ENCODE assay signal across 10 cellular contexts in genomic region chr17:7839890-7840260, GRCh38. TPM values are rescaled to one million over a fixed set of nuclear protein-coding genes. Genes with fewer than 3 reads are reported as not detected.
DNase-seq lines count a peak whose midpoint lies in the region; ATAC-seq and TF ChIP-seq lines count a peak whose summit lies in the region.
"Had no signal": no experiment of that assay in that cellular context is flagged by ENCODE, and none has a peak within 500 bp of the region (broad histone marks: within the 10 kb centered on the region; RNA-seq: fewer than 3 reads in every experiment).

No MANE protein-coding gene starts in this region.

- H3K36me3 ChIP-seq in duodenal mucosa (ENCODE audit: control insufficient read depth in 1 of 2, insufficient read depth in 2 of 2, low read length in 2 of 2) (peaks cover 0 to 6% of the 10 kb centered on the region in 2 donors), sigmoid colon (peaks cover 0 to 6% (median 3%) of the 10 kb centered on the region in 4 donors)

- intact Hi-C loops in sigmoid colon (cut with DNase I) = loop anchor here (5.0 to 10.0 kb wide), 3 partner anchors 317 to 598 kb away; partner anchors contain the start of genes GABARAP, POLR2A and SLC35G6

- no peak for TF ChIP-seq EP300 in sigmoid colon (IDR thresholded peaks at IDR 0.05)

- 31 to 63% methylated on average over 2 of the region's 2 CpGs for WGBS in sigmoid colon, 2 donors

- H3K9ac ChIP-seq in duodenal mucosa (ENCODE audit: low read depth in 1 of 2, low read length in 2 of 2) = peak overlapping the region in 1 of 2 donors; percentile 73

- TF ChIP-seq POLR2A in sigmoid colon (IDR thresholded peaks at IDR 0.05) = no peak

- H3K27ac ChIP-seq in duodenal mucosa (ENCODE audit: low read depth, low read length) (no peak overlapping the region), sigmoid colon (peak overlapping the region in 3 of 4 donors; percentile 96 to 100 (median 98))

- no peak for ATAC-seq in GM19452 (IDR thresholded peaks at IDR 0.05; ENCODE audit: unreplicated experiment)
- no peak for ATAC-seq in HG03095 (IDR thresholded peaks at IDR 0.05; ENCODE audit: unreplicated experiment)

- TF ChIP-seq CTCF in sigmoid colon (IDR thresholded peaks at IDR 0.05) = no peak

- peak; percentile 28 for DNase-seq in NCI-H2227 (lab: John Stamatoyannopoulos, UW; ENCODE audit: unreplicated experiment)
- DNase-seq in NCI-H2227 treated with DMSO at 0.1 percent for 48 hours (lab: John Stamatoyannopoulos, UW) = no peak
- DNase-seq in NCI-H69 (lab: John Stamatoyannopoulos, UW) = peak; percentile 34
- peak; percentile 63 for DNase-seq in sigmoid colon
- no peak for DNase-seq in HuH-7 (ENCODE audit: low spot score)
- DNase-seq: BE2C had no signal

- H3K4me3 ChIP-seq in duodenal mucosa (ENCODE audit: low read depth in 1 of 2, low read length in 2 of 2) (peak overlapping the region; percentile 61 to 75), sigmoid colon (no peak overlapping the region)
- H3K4me3 ChIP-seq: lung had no signal

- H3K4me1 ChIP-seq in duodenal mucosa (ENCODE audit: control insufficient read depth in 1 of 2, insufficient read depth in 2 of 2, low read length in 2 of 2) (peaks cover 46 to 53% of the 10 kb centered on the region in 2 donors), sigmoid colon (peaks cover 0 to 84% (median 59%) of the 10 kb centered on the region in 4 donors)

- H3K9me3 ChIP-seq in duodenal mucosa (ENCODE audit: control insufficient read depth in 1 of 2, low read length in 2 of 2) = no peaks in the 10 kb centered on the region
- no peaks in the 10 kb centered on the region for H3K9me3 ChIP-seq in sigmoid colon
- H3K9me3 ChIP-seq: BE2C had no signal

- no peaks in the 10 kb centered on the region for H3K27me3 ChIP-seq in duodenal mucosa (ENCODE audit: control insufficient read depth in 1 of 2, insufficient read depth in 2 of 2, low read length in 2 of 2)
- no peaks in the 10 kb centered on the region for H3K27me3 ChIP-seq in sigmoid colon
- H3K27me3 ChIP-seq: BE2C had no signal

RNA-seq across cellular contexts. Expression of gene KDM6B, which starts 5.9 kb away (rescaled TPM):
- total RNA-seq in sigmoid colon = 10 to 100 TPM in 1 of 4 donors, 1 to 10 TPM in 3; 6.1 to 11.6 (median 8.5) TPM
- polyA plus RNA-seq in sigmoid colon = 10 to 100 TPM in 1 of 3 donors, 1 to 10 TPM in 2; 5.5 to 19.4 (median 6.0) TPM

RNA-seq across cellular contexts. Expression of gene TMEM88, which starts 15.0 kb away (rescaled TPM):
- total RNA-seq in sigmoid colon = 10 to 100 TPM in 3 of 4 donors, 1 to 10 TPM in 1; 6.8 to 19.9 (median 10.5) TPM
- polyA plus RNA-seq in sigmoid colon = 10 to 100 TPM in 1 of 3 donors, 1 to 10 TPM in 2; 2.4 to 11.4 (median 9.0) TPM

RNA-seq across cellular contexts. Expression of gene NAA38, which starts 17.5 kb away (rescaled TPM):
- total RNA-seq in sigmoid colon = 100 to 1,000 TPM in 3 of 4 donors, 10 to 100 TPM in 1; 92.4 to 206 (median 106) TPM
- 100 to 1,000 TPM in 2 of 3 donors, 10 to 100 TPM in 1; 99.4 to 148 (median 138) TPM for polyA plus RNA-seq in sigmoid colon

RNA-seq across cellular contexts. Expression of gene CYB5D1, which starts 17.9 kb away (rescaled TPM):
- total RNA-seq in sigmoid colon = 10 to 100 TPM in 2 of 4 donors, 1 to 10 TPM in 2; 7.1 to 14.4 (median 10.7) TPM
- 1 to 10 TPM; 4.2 to 8.6 (median 4.6) TPM for polyA plus RNA-seq in sigmoid colon

RNA-seq across cellular contexts. Expression of gene CHD3, which starts 48.7 kb away (rescaled TPM):
- total RNA-seq in sigmoid colon = 100 to 1,000 TPM in 3 of 4 donors, 10 to 100 TPM in 1; 97.2 to 147 (median 117) TPM
- polyA plus RNA-seq in sigmoid colon = 10 to 100 TPM; 33.8 to 88.9 (median 47.4) TPM

Comparison
In these comparisons a context has a peak if more than half of its experiments do, and no peak if none do; other contexts are left out.
1. DNase-seq: peak in NCI-H2227 (single experiment), NCI-H69 (single experiment) and sigmoid colon (single experiment); none in NCI-H2227 treated with DMSO at 0.1 percent for 48 hours (single experiment) and HuH-7 (single experiment).
2. H3K4me3 ChIP-seq: peak in duodenal mucosa (2 of 2); none in sigmoid colon (0 of 4).